8 cellular contexts compared by ENCODE assay signal in the genomic region with DNA sequence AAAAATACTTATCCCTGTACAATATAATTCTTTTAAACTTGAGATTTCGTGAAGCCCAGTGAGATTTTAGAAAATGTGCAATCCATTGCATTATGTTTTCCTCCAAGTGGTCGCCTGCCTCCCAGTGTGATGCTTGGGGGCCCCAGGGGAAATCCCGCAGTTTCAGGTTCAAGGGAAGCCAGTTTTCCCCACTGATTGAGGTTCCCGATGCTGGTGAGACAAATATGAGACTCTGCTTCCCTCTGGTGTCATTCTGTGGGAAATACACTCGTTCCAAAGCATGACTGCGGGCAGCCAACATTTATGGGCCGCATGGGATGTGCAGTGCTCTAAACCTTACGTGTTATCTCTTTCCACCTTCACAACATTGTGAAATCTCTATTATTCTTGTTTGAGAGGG.
DNase-seq lines count a peak whose midpoint lies in the region; ATAC-seq and TF ChIP-seq lines count a peak whose summit lies in the region.

No MANE protein-coding gene starts in this region.

- DNase-seq in DMS153 treated with DMSO at 0.1 percent for 48 hours (lab: John Stamatoyannopoulos, UW; ENCODE audit: unreplicated experiment) (peak; percentile 38), HT-29 (ENCODE audit: low spot score) (peak; percentile 69), SK-N-DZ (ENCODE audit: low spot score) (peak; percentile 67), astrocyte of the spinal cord (ENCODE audit: low read depth, low spot score) (peak; percentile 20), iPS DF 4.7 (ENCODE audit: extremely low read depth, low spot score) (peak; percentile 51)
- DNase-seq in stimulated activated CD4-positive, alpha-beta T cell treated with anti-CD3 and anti-CD28 coated beads, Interleukin-12 subunit alpha, Interleukin-12 subunit beta, amount 100 ng/mL, for 48 hours (ENCODE audit: low read depth in 2 of 3, low spot score in 1 of 3), result peak in 2 of 3 donors; percentile 15 to 31

- ATAC-seq in GM19324 (IDR thresholded peaks at IDR 0.05; ENCODE audit: low FRiP score, unreplicated experiment) (no peak), GM21717 (IDR thresholded peaks at IDR 0.05; ENCODE audit: unreplicated experiment) (no peak)

- H3K4me3 ChIP-seq in astrocyte of the spinal cord (ENCODE audit: low read depth, low read length), result no peak overlapping the region

- in situ Hi-C loops in astrocyte of the spinal cord (cut with HindIII; ENCODE audit: low sequenced_read_pairs), result no loop called here

- peak; percentile 62 for TF ChIP-seq CTCF in astrocyte of the spinal cord (IDR thresholded peaks at IDR 0.05; ENCODE audit: low read depth, low read length)
